Comparison of ENCODE assay signal across 8 cellular contexts in the genomic region with DNA sequence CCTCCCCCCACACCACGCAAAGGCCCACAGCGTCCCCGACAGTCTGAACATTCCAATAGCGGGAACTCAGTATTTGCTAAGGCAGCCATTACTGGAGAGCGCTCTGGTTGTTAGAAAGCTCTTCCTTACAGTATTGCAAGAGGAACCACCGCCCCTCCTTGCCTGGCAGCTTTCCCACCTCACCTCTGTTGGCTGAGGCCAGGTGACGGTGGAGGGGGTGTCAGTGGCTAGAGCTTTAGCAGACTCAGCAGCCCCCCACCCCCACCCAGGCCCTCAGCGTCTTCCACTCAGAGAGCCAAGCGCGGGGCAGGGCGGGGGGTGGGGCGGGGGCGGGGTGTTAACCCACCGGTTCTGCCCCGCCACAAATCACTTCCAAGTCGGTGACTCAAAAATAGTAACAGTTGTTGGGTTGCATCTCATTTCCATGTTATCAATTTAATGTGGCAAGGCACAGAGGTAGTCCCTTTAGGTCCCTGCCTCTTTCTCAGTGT. TPM values are rescaled to one million over a fixed set of nuclear protein-coding genes. Genes with fewer than 3 reads are reported as not detected.
A peak's percentile ranks its signal among the peaks of the same experiment; 100 is the strongest.
DNase-seq lines count a peak whose midpoint lies in the region; ATAC-seq and TF ChIP-seq lines count a peak whose summit lies in the region.

No MANE protein-coding gene starts in this region.

- no peaks in the 10 kb centered on the region for H3K36me3 ChIP-seq in gastroesophageal sphincter
- no peaks in the 10 kb centered on the region for H3K36me3 ChIP-seq in rectal smooth muscle tissue (ENCODE audit: control insufficient read depth, insufficient read depth, low read length)

- WGBS in gastroesophageal sphincter (ENCODE audit: low coverage in 1 of 2), 2 donors: 0% methylated on average over 3 of the region's 16 CpGs

- no peaks in the 10 kb centered on the region for H3K9me3 ChIP-seq in gastroesophageal sphincter

- peak overlapping the region; percentile 84 to 92 for H3K4me3 Mint-ChIP-seq in activated T-cell treated with anti-CD3 and anti-CD28 coated beads, Interleukin-2, amount 50 U/mL, for 72 hours

- H3K27me3 ChIP-seq in gastroesophageal sphincter: no peaks in the 10 kb centered on the region
- H3K27me3 ChIP-seq in rectal smooth muscle tissue (ENCODE audit: control insufficient read depth, insufficient read depth, low read length): no peaks in the 10 kb centered on the region

- TF ChIP-seq POLR2A in gastroesophageal sphincter (IDR thresholded peaks at IDR 0.05): no peak

- H3K4me3 ChIP-seq in gastroesophageal sphincter (peak overlapping the region; percentile 23 to 81), rectal smooth muscle tissue (ENCODE audit: low read length) (peak overlapping the region; percentile 67)

- TF ChIP-seq EP300 in gastroesophageal sphincter (IDR thresholded peaks at IDR 0.05): no peak

- H3K36me3 Mint-ChIP-seq in activated T-cell treated with anti-CD3 and anti-CD28 coated beads, Interleukin-2, amount 50 U/mL, for 72 hours (ENCODE audit: insufficient read depth in 2 of 2): peaks cover 0 to 1% of the 10 kb centered on the region in 2 donors

- H3K27ac Mint-ChIP-seq in activated T-cell treated with anti-CD3 and anti-CD28 coated beads, Interleukin-2, amount 50 U/mL, for 72 hours: no peak overlapping the region

- no peak overlapping the region for H3K9ac ChIP-seq in rectal smooth muscle tissue (ENCODE audit: low read length)

- peaks cover 69% of the 10 kb centered on the region for H3K4me1 Mint-ChIP-seq in activated T-cell treated with anti-CD3 and anti-CD28 coated beads, Interleukin-2, amount 50 U/mL, for 72 hours (ENCODE audit: low read depth)

- H3K27me3 Mint-ChIP-seq in activated T-cell treated with anti-CD3 and anti-CD28 coated beads, Interleukin-2, amount 50 U/mL, for 72 hours (ENCODE audit: low read depth): peaks cover 48% of the 10 kb centered on the region

- peak overlapping the region; percentile 94 to 99 (median 98) for H3K27ac ChIP-seq in gastroesophageal sphincter
- H3K27ac ChIP-seq in rectal smooth muscle tissue (ENCODE audit: low read depth, low read length): peak overlapping the region; percentile 93

- peak; percentile 25 for DNase-seq in stimulated activated CD4-positive, alpha-beta T cell treated with anti-CD3 and anti-CD28 coated beads, Interleukin-1b, Interleukin-23, amount 100 ng/mL, for 48 hours
- DNase-seq in stimulated activated CD4-positive, alpha-beta T cell treated with anti-CD3 and anti-CD28 coated beads, Interleukin-2, amount 100 ng/mL, for 48 hours: no peak
- peak; percentile 48 for DNase-seq in NCI-H226
- peak; percentile 44 to 52 for DNase-seq in activated T-cell treated with anti-CD3 and anti-CD28 coated beads, Interleukin-2, amount 50 U/mL, for 72 hours

- no peaks in the 10 kb centered on the region for H3K9me3 Mint-ChIP-seq in activated T-cell treated with anti-CD3 and anti-CD28 coated beads, Interleukin-2, amount 50 U/mL, for 72 hours

- H3K4me1 ChIP-seq in gastroesophageal sphincter (peaks cover 3 to 85% (median 54%) of the 10 kb centered on the region in 3 donors), rectal smooth muscle tissue (ENCODE audit: control insufficient read depth, insufficient read depth, low read length) (peaks cover 30% of the 10 kb centered on the region)

- ATAC-seq in activated T-cell treated with anti-CD3 and anti-CD28 coated beads, Interleukin-2, amount 50 U/mL, for 72 hours (replicated peaks in 1 of 2): peak; percentile 27 to 28
- ATAC-seq in gastroesophageal sphincter (no peak), GM18867 (IDR thresholded peaks at IDR 0.05; ENCODE audit: unreplicated experiment) (no peak), GM19035 (IDR thresholded peaks at IDR 0.05; ENCODE audit: unreplicated experiment) (no peak)

- TF ChIP-seq CTCF in gastroesophageal sphincter (IDR thresholded peaks at IDR 0.05): no peak

RNA-seq across cellular contexts. Expression of a gene that starts 2.3 kb away (rescaled TPM):
- total RNA-seq in activated T-cell treated with anti-CD3 and anti-CD28 coated beads, Interleukin-2, amount 50 U/mL, for 72 hours: 1 to 10 TPM; 1.2 to 1.9 TPM
- total RNA-seq in gastroesophageal sphincter: 10 to 100 TPM; 13.7 to 40.8 (median 23.4) TPM

RNA-seq across cellular contexts. Expression of a gene that starts 2.6 kb away (rescaled TPM):
- total RNA-seq in activated T-cell treated with anti-CD3 and anti-CD28 coated beads, Interleukin-2, amount 50 U/mL, for 72 hours: under 1 TPM in 1 of 2 donors, not detected in 1; 0.83 TPM
- 1 to 10 TPM; 1.0 to 4.6 (median 1.5) TPM for total RNA-seq in gastroesophageal sphincter

RNA-seq across cellular contexts. Expression of a gene that starts 3.3 kb away (rescaled TPM):
- 1 to 10 TPM in 1 of 2 donors, under 1 TPM in 1; 0.53 to 1.3 TPM for total RNA-seq in activated T-cell treated with anti-CD3 and anti-CD28 coated beads, Interleukin-2, amount 50 U/mL, for 72 hours
- total RNA-seq in gastroesophageal sphincter: 10 to 100 TPM in 1 of 4 donors, 1 to 10 TPM in 3; 1.7 to 14.5 (median 9.1) TPM

RNA-seq across cellular contexts. Expression of a gene that starts 20.0 kb away (rescaled TPM):
- 10 to 100 TPM in 1 of 2 donors, 1 to 10 TPM in 1; 8.1 to 11.2 TPM for total RNA-seq in activated T-cell treated with anti-CD3 and anti-CD28 coated beads, Interleukin-2, amount 50 U/mL, for 72 hours
- 10 to 100 TPM; 19.7 to 57.3 (median 33.7) TPM for total RNA-seq in gastroesophageal sphincter

Comparison
In these comparisons a context has a peak if more than half of its experiments do, and no peak if none do; other contexts are left out.
1. DNase-seq: peak in stimulated activated CD4-positive, alpha-beta T cell treated with anti-CD3 and anti-CD28 coated beads, Interleukin-1b, Interleukin-23, amount 100 ng/mL, for 48 hours (single experiment), NCI-H226 (single experiment) and activated T-cell treated with anti-CD3 and anti-CD28 coated beads, Interleukin-2, amount 50 U/mL, for 72 hours (2 of 2); none in stimulated activated CD4-positive, alpha-beta T cell treated with anti-CD3 and anti-CD28 coated beads, Interleukin-2, amount 100 ng/mL, for 48 hours (0 of 2).
2. ATAC-seq: peak in activated T-cell treated with anti-CD3 and anti-CD28 coated beads, Interleukin-2, amount 50 U/mL, for 72 hours (2 of 2); none in gastroesophageal sphincter (single experiment), GM18867 (single experiment) and GM19035 (single experiment).
3. RNA of a gene that starts 2.3 kb away (total RNA-seq): 13.7 to 40.8 TPM in gastroesophageal sphincter; 1.2 to 1.9 TPM in activated T-cell treated with anti-CD3 and anti-CD28 coated beads, Interleukin-2, amount 50 U/mL, for 72 hours; every median in the first group is over 4 times any median in the second.